ENCODE assay signal across 27 cellular contexts in the genomic region with DNA sequence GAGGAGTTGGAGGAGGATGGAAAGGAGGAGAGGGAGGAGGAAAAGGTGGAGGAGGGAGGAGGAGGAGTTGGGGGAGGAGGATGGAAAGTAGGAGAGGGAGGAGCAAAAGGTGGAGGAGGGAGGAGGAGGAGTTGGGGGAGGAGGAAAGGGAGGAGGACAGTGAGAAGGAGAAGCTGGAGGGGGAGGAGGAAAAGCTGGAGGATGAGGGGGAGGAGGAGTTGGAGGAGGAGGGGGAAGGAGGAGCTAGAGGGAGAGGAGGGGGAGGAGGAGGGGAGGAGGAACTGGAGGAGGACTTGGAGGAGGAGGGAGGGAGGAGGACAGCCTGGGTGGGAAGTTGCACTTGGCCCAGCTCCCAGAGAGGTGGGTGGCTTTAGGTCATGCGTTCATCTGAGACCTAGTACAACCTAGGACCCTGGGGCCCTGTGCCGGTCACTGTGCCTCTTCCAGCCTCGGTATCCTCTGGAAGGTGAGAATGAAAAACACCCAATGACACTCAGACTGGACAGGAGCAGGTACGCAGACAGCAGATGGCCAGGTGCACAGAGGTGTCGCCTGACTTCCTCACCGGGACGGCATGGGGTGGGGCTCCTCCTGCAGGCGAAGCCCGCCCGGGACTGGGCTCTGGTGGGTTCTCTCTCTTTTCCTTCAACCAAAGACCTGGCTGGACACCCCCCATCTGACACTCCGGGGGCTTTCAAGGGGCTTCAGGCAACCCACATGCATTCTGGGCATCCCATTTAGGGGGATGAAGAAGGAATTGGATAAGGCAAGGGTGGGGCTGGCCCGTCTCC. TPM values are rescaled to one million over a fixed set of nuclear protein-coding genes. Genes with fewer than 3 reads are reported as not detected.
DNase-seq lines count a peak whose midpoint lies in the region; ATAC-seq and TF ChIP-seq lines count a peak whose summit lies in the region.
"Had no signal": no experiment of that assay in that cellular context is flagged by ENCODE, and none has a peak within 500 bp of the region (broad histone marks: within the 10 kb centered on the region; RNA-seq: fewer than 3 reads in every experiment).

No MANE protein-coding gene starts in this region.

- no peak overlapping the region for H3K27ac Mint-ChIP-seq in natural killer cell treated with Interleukin-12 subunit alpha and Interleukin-12 subunit beta and Interleukin-15 and Interleukin-18, amount 100 ng/mL, for 72 hours
- H3K27ac Mint-ChIP-seq in natural killer cell: no peak overlapping the region
- H3K27ac Mint-ChIP-seq: activated naive CD8-positive, alpha-beta T cell treated with anti-CD3 and anti-CD28 coated beads for 36 hours; activated T-helper 2 cell treated with anti-CD3 and anti-CD28 coated beads, Interferon-gamma antibody, Interleukin-2, Interleukin-4, amounts not matched to agents 10 μg/mL and 5 μg/mL and 100 μg/mL, durations not matched to agents 14 hours and 24 hours and 36 hours; CD4-positive, alpha-beta T cell; T-cell had no signal

- H3K9me3 ChIP-seq in SJCRH30 (replicated peaks) (no peaks in the 10 kb centered on the region), right lobe of liver (no peaks in the 10 kb centered on the region)
- H3K9me3 ChIP-seq: body of pancreas had no signal

- no peaks in the 10 kb centered on the region for H3K36me3 Mint-ChIP-seq in natural killer cell treated with Interleukin-12 subunit alpha and Interleukin-12 subunit beta and Interleukin-15 and Interleukin-18, amount 100 ng/mL, for 72 hours
- H3K36me3 Mint-ChIP-seq in natural killer cell: no peaks in the 10 kb centered on the region
- H3K36me3 Mint-ChIP-seq: activated naive CD8-positive, alpha-beta T cell treated with anti-CD3 and anti-CD28 coated beads for 36 hours; T-cell had no signal

- no peak for ATAC-seq in natural killer cell treated with Interleukin-12 subunit alpha and Interleukin-12 subunit beta and Interleukin-15 and Interleukin-18, amount 100 ng/mL, for 72 hours
- ATAC-seq in natural killer cell (no peak), right lobe of liver (no peak), HG02870 (IDR thresholded peaks at IDR 0.05; ENCODE audit: unreplicated experiment) (no peak), GM21528 (IDR thresholded peaks at IDR 0.05; ENCODE audit: low FRiP score, unreplicated experiment) (no peak)
- ATAC-seq: body of pancreas; stimulated activated naive CD8-positive, alpha-beta T cell treated with anti-CD3 and anti-CD28 coated beads, Interleukin-15, Interleukin-2, amounts not matched to agents 100 U/mL and 50 U/mL, for 24 hours; T-cell had no signal

- no peak overlapping the region for H3K4me3 Mint-ChIP-seq in natural killer cell treated with Interleukin-12 subunit alpha and Interleukin-12 subunit beta and Interleukin-15 and Interleukin-18, amount 100 ng/mL, for 72 hours
- no peak overlapping the region for H3K4me3 Mint-ChIP-seq in natural killer cell
- H3K4me3 Mint-ChIP-seq: activated naive CD8-positive, alpha-beta T cell treated with anti-CD3 and anti-CD28 coated beads for 36 hours; CD4-positive, alpha-beta T cell; T-cell had no signal

- no peaks in the 10 kb centered on the region for H3K36me3 ChIP-seq in SJCRH30
- no peaks in the 10 kb centered on the region for H3K36me3 ChIP-seq in right lobe of liver

- peak overlapping the region; percentile 90 for H3K27ac ChIP-seq in SJCRH30
- H3K27ac ChIP-seq in right lobe of liver: no peak overlapping the region

- TF ChIP-seq CTCF in natural killer cell (IDR thresholded peaks at IDR 0.05): no peak
- no peak for TF ChIP-seq CTCF in right lobe of liver (IDR thresholded peaks at IDR 0.05)

- no CpG with 5 or more reads among the region's 12 CpGs for WGBS in right lobe of liver (ENCODE audit: insufficient coverage, low coverage, low lambda C conversion rate, missing lambda C conversion rate)

- no peak overlapping the region for H3K4me3 ChIP-seq in SJCRH30
- no peak overlapping the region for H3K4me3 ChIP-seq in right lobe of liver
- H3K4me3 ChIP-seq: body of pancreas had no signal

- H3K4me1 ChIP-seq in SJCRH30 (peaks cover 38% of the 10 kb centered on the region), right lobe of liver (no peaks in the 10 kb centered on the region)

- no peaks in the 10 kb centered on the region for H3K27me3 Mint-ChIP-seq in natural killer cell treated with Interleukin-12 subunit alpha and Interleukin-12 subunit beta and Interleukin-15 and Interleukin-18, amount 100 ng/mL, for 72 hours
- peaks cover 0 to 3% of the 10 kb centered on the region in 2 donors for H3K27me3 Mint-ChIP-seq in natural killer cell (ENCODE audit: low read depth in 2 of 2)
- H3K27me3 Mint-ChIP-seq: activated naive CD8-positive, alpha-beta T cell treated with anti-CD3 and anti-CD28 coated beads for 36 hours; CD4-positive, alpha-beta T cell had no signal

- peak; percentile 37 for DNase-seq in natural killer cell treated with Interleukin-12 subunit alpha and Interleukin-12 subunit beta and Interleukin-15 and Interleukin-18, amount 100 ng/mL, for 72 hours (ENCODE audit: low spot score)
- no peak for DNase-seq in natural killer cell
- no peak for DNase-seq in SJCRH30
- peak in 2 of 3 donors; percentile 5 to 7 for DNase-seq in right lobe of liver
- DNase-seq in NCI-H1417 treated with DMSO at 0.1 percent for 48 hours (lab: John Stamatoyannopoulos, UW): no peak
- DNase-seq in amniotic stem cell (lab: John Stamatoyannopoulos, UW): no peak
- DNase-seq: activated CD8-positive, alpha-beta memory T cell treated with anti-CD3 and anti-CD28 coated beads, Interleukin-2, amount 50 U/mL, for 4 hours; activated naive CD8-positive, alpha-beta T cell treated with anti-CD3 and anti-CD28 coated beads for 36 hours; body of pancreas; CD4-positive, alpha-beta T cell; DND-41; effector CD8-positive, alpha-beta T cell; erythroblast; foreskin fibroblast; hippocampal formation; mammary epithelial cell; nucleus accumbens; SHP77; stimulated activated CD4-positive, alpha-beta T cell treated with anti-CD3 and anti-CD28 coated beads, Interleukin-12 subunit alpha, Interleukin-12 subunit beta, amount 100 ng/mL, for 4 hours; stimulated activated CD4-positive, alpha-beta T cell treated with anti-CD3 and anti-CD28 coated beads, Interleukin-4, amount 100 ng/mL, for 4 hours; stimulated activated naive CD8-positive, alpha-beta T cell treated with anti-CD3 and anti-CD28 coated beads, Interleukin-15, Interleukin-2, amounts not matched to agents 100 U/mL and 50 U/mL, for 24 hours; T-cell had no signal

- H3K9me3 Mint-ChIP-seq in natural killer cell treated with Interleukin-12 subunit alpha and Interleukin-12 subunit beta and Interleukin-15 and Interleukin-18, amount 100 ng/mL, for 72 hours: no peaks in the 10 kb centered on the region
- no peaks in the 10 kb centered on the region for H3K9me3 Mint-ChIP-seq in natural killer cell
- H3K9me3 Mint-ChIP-seq: activated naive CD8-positive, alpha-beta T cell treated with anti-CD3 and anti-CD28 coated beads for 36 hours; activated T-helper 2 cell treated with anti-CD3 and anti-CD28 coated beads, Interferon-gamma antibody, Interleukin-2, Interleukin-4, amounts not matched to agents 10 μg/mL and 5 μg/mL and 100 μg/mL, durations not matched to agents 14 hours and 24 hours and 36 hours; CD4-positive, alpha-beta T cell; T-cell had no signal

- no peak for TF ChIP-seq POLR2A in right lobe of liver (IDR thresholded peaks at IDR 0.05)

- H3K27me3 ChIP-seq in SJCRH30 (no peaks in the 10 kb centered on the region), right lobe of liver (no peaks in the 10 kb centered on the region)
- H3K27me3 ChIP-seq: body of pancreas had no signal

- intact Hi-C loops in natural killer cell (cut with micrococcal nuclease) (no loop called here), right lobe of liver (cut with DNase I) (no loop called here)

- peaks cover 0 to 3% of the 10 kb centered on the region in 2 donors for H3K4me1 Mint-ChIP-seq in natural killer cell treated with Interleukin-12 subunit alpha and Interleukin-12 subunit beta and Interleukin-15 and Interleukin-18, amount 100 ng/mL, for 72 hours (ENCODE audit: low read depth in 2 of 2)
- H3K4me1 Mint-ChIP-seq in natural killer cell: peaks cover 0 to 3% of the 10 kb centered on the region in 2 donors

RNA-seq across cellular contexts. Expression of gene SLC2A6, which starts 12.2 kb away (rescaled TPM):
- total RNA-seq in natural killer cell treated with Interleukin-12 subunit alpha and Interleukin-12 subunit beta and Interleukin-15 and Interleukin-18, amount 100 ng/mL, for 72 hours: 10 to 100 TPM; 15.0 to 42.3 TPM
- total RNA-seq in natural killer cell: 10 to 100 TPM in 2 of 3 donors, 1 to 10 TPM in 1; 5.0 to 20.1 (median 18.5) TPM
- 20.3 and 23.4 TPM in 2 replicates for total RNA-seq in SJCRH30 (2014; rRNA removed; shearing (Covaris generic))
- 1 to 10 TPM in 5 of 6 experiments, under 1 TPM in 1; 0.88 to 6.8 (median 2.8) TPM for total RNA-seq in right lobe of liver

RNA-seq across cellular contexts. Expression of gene CACFD1, which starts 31.3 kb away (rescaled TPM):
- 1 to 10 TPM; 2.4 to 7.0 TPM for total RNA-seq in natural killer cell treated with Interleukin-12 subunit alpha and Interleukin-12 subunit beta and Interleukin-15 and Interleukin-18, amount 100 ng/mL, for 72 hours
- total RNA-seq in natural killer cell (1 to 10 TPM; 4.5 to 8.3 (median 5.4) TPM), right lobe of liver (10 to 100 TPM; 23.5 to 39.8 (median 32.9) TPM)
- 12.1 and 13.6 TPM in 2 replicates for total RNA-seq in SJCRH30 (2014; rRNA removed; shearing (Covaris generic))

RNA-seq across cellular contexts. Expression of gene MYMK, which starts 33.7 kb away (rescaled TPM):
- total RNA-seq in natural killer cell treated with Interleukin-12 subunit alpha and Interleukin-12 subunit beta and Interleukin-15 and Interleukin-18, amount 100 ng/mL, for 72 hours: not detected
- total RNA-seq in natural killer cell: not detected
- 1.1 and 2.0 TPM in 2 replicates for total RNA-seq in SJCRH30 (2014; rRNA removed; shearing (Covaris generic))
- not detected for total RNA-seq in right lobe of liver
- total RNA-seq: activated naive CD8-positive, alpha-beta T cell treated with anti-CD3 and anti-CD28 coated beads for 36 hours; activated T-helper 2 cell treated with anti-CD3 and anti-CD28 coated beads, Interferon-gamma antibody, Interleukin-2, Interleukin-4, amounts not matched to agents 10 μg/mL and 5 μg/mL and 100 μg/mL, durations not matched to agents 14 hours and 24 hours and 36 hours; body of pancreas; CD4-positive, alpha-beta T cell; mammary epithelial cell; renal cortical epithelial cell; T-cell had no signal

RNA-seq across cellular contexts. Expression of gene ADAMTSL2, which starts 43.4 kb away (rescaled TPM):
- not detected for total RNA-seq in natural killer cell treated with Interleukin-12 subunit alpha and Interleukin-12 subunit beta and Interleukin-15 and Interleukin-18, amount 100 ng/mL, for 72 hours
- total RNA-seq in natural killer cell (not detected), right lobe of liver (10 to 100 TPM in 3 of 6 experiments, 1 to 10 TPM in 3; 9.2 to 24.8 (median 12.7) TPM)
- total RNA-seq in SJCRH30 (2014; rRNA removed; shearing (Covaris generic)): 3.3 and 3.5 TPM in 2 replicates
- total RNA-seq: activated T-helper 2 cell treated with anti-CD3 and anti-CD28 coated beads, Interferon-gamma antibody, Interleukin-2, Interleukin-4, amounts not matched to agents 10 μg/mL and 5 μg/mL and 100 μg/mL, durations not matched to agents 14 hours and 24 hours and 36 hours; LHCN-M2 had no signal

Comparison
In these comparisons a context has a peak if more than half of its experiments do, and no peak if none do; other contexts are left out.
1. DNase-seq: peak in natural killer cell treated with Interleukin-12 subunit alpha and Interleukin-12 subunit beta and Interleukin-15 and Interleukin-18, amount 100 ng/mL, for 72 hours (single experiment) and right lobe of liver (2 of 3); none in natural killer cell (single experiment), SJCRH30 (0 of 2), NCI-H1417 treated with DMSO at 0.1 percent for 48 hours (single experiment) and amniotic stem cell (single experiment).